In the genomic region with DNA sequence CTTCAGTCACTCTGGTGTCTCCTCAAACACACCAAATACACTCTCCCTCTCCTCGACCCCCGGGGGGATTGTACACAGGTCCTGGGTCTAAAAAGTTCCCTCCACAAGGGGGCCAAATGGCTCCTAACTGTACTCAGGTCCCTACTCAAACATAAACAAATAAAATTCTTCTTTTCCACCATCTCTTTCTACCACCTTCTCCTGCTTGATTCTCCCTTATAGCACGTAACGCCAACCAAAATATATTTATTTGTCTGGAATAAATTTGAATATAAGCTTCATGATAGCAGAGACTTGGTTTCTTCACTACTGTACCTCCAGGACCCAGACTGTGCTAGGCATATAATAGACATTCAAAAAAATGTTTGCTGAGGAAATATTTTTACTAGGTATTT, we compare ENCODE assay signal across 13 cellular contexts. TPM values are rescaled to one million over a fixed set of nuclear protein-coding genes. Genes with fewer than 3 reads are reported as not detected.
DNase-seq lines count a peak whose midpoint lies in the region; ATAC-seq, FAIRE-seq and TF ChIP-seq lines count a peak whose summit lies in the region.
"Had no signal": no experiment of that assay in that cellular context is flagged by ENCODE, and none has a peak within 500 bp of the region (broad histone marks: within the 10 kb centered on the region; RNA-seq: fewer than 3 reads in every experiment).

No MANE protein-coding gene starts in this region.

- no peak for TF ChIP-seq EP300 in GM12878 (IDR thresholded peaks at IDR 0.05; ENCODE audit: borderline replicate concordance in 1 of 2, control insufficient read depth in 1 of 2, low read depth in 2 of 2, low read length in 2 of 2)

- CTCF ChIA-PET in GM12878 (lab: Yijun Ruan, JAX) = interaction anchor here (0.6 to 1.5 kb wide), 13 partner anchors 10 to 84 kb away, joined by 3 to 6 read pairs (median 3); no protein-coding TSS in a partner anchor

- H3K27me3 ChIP-seq in GM12878 (replicated peaks in 1 of 2; ENCODE audit: control insufficient read depth in 2 of 2, insufficient read depth in 2 of 2, low read length in 1 of 2) = no peaks in the 10 kb centered on the region
- H3K27me3 ChIP-seq: esophagus squamous epithelium had no signal

- DNase-seq in GM12878 (ENCODE audit: low read depth, low spot score) (no peak), medulla oblongata (ENCODE audit: extremely low spot score) (no peak), sciatic nerve (ENCODE audit: low spot score) (no peak)
- DNase-seq: activated CD8-positive, alpha-beta T cell treated with anti-CD3 and anti-CD28 coated beads for 36 hours; CD8-positive, alpha-beta memory T cell; esophagus squamous epithelium; GM23248; MM.1S had no signal

- no peak for TF ChIP-seq POLR2A in GM12878 (IDR thresholded peaks at IDR 0.05; ENCODE audit: low read depth, low read length)

- H3K4me1 ChIP-seq in GM12878 (ENCODE audit: control insufficient read depth, insufficient read depth, low read length) = peaks cover 12% of the 10 kb centered on the region

- in situ Hi-C loops in GM12878 (cut with MboI) = no loop called here

- ATAC-seq in GM19452 (IDR thresholded peaks at IDR 0.05; ENCODE audit: unreplicated experiment) (peak; percentile 49), HG03066 (IDR thresholded peaks at IDR 0.05; ENCODE audit: low read depth, unreplicated experiment) (peak; percentile 39), GM12878 (peak; percentile 78), HG03108 (IDR thresholded peaks at IDR 0.05; ENCODE audit: unreplicated experiment) (no peak), sciatic nerve (no peak), GM19397 (IDR thresholded peaks at IDR 0.05; ENCODE audit: unreplicated experiment) (no peak)
- ATAC-seq: activated CD8-positive, alpha-beta T cell treated with anti-CD3 and anti-CD28 coated beads for 36 hours had no signal

- H4K20me1 ChIP-seq in GM12878 (ENCODE audit: control insufficient read depth, insufficient read depth) = no peaks in the 10 kb centered on the region

- RAD21 ChIA-PET in GM12878 (lab: Charles Lee; ENCODE audit: unreplicated experiment) = interaction anchor here (0.6 to 2.7 kb wide), 9 partner anchors 12 to 683 kb away, joined by 3 to 22 read pairs (median 4); partner anchors contain the start of gene ZNF608

- H3K9me3 ChIP-seq in GM12878 (replicated peaks; ENCODE audit: control insufficient read depth, insufficient read depth, low read length) = no peaks in the 10 kb centered on the region; the same call in 2 of the 3 replicates
- H3K9me3 ChIP-seq: esophagus squamous epithelium had no signal

- H3K27ac ChIP-seq in GM12878 (ENCODE audit: control insufficient read depth, insufficient read depth) = peak overlapping the region; percentile 73
- H3K27ac ChIP-seq: esophagus squamous epithelium, GM23248 had no signal

- intact Hi-C loops in GM12878 (cut with micrococcal nuclease; ENCODE audit: unreplicated experiment) = loop anchor here (2.0 to 5.0 kb wide), 3 partner anchors 18 to 273 kb away; no protein-coding TSS in a partner anchor
- intact Hi-C loops in sciatic nerve (cut with DNase I) = no loop called here

- BruUV-seq in GM12878 (replicated peaks; lab: Mats Ljungman, UMichigan) = no TSS peak

- FAIRE-seq in GM12878 (lab: Jason Lieb, UNC) = no peak

- H2AFZ ChIP-seq in GM12878 (ENCODE audit: control insufficient read depth, low read depth, low read length) = peak overlapping the region; percentile 42
- H2AFZ ChIP-seq: GM23248 had no signal

- H3K4me3 ChIP-seq in GM08714 (ENCODE audit: low read length) = peak overlapping the region; percentile 28; the same call in 1 of the 2 replicates
- peak overlapping the region; percentile 46; the same call in 1 of the 2 replicates for H3K4me3 ChIP-seq in GM12878
- H3K4me3 ChIP-seq: esophagus squamous epithelium, GM23248 had no signal

- H3K36me3 ChIP-seq in GM12878 (ENCODE audit: control insufficient read depth in 2 of 2, insufficient read depth in 2 of 2, low read length in 1 of 2) = no peaks in the 10 kb centered on the region
- H3K36me3 ChIP-seq: esophagus squamous epithelium had no signal

- peaks cover 57% of the 10 kb centered on the region for H3K79me2 ChIP-seq in GM12878 (ENCODE audit: control insufficient read depth, insufficient read depth, low read length)

- H3K9ac ChIP-seq in GM12878 (ENCODE audit: control insufficient read depth, insufficient read depth, low read length) = peak overlapping the region; percentile 67
- H3K9ac ChIP-seq: GM23248 had no signal

- TF ChIP-seq RAD21 in GM12878 (IDR thresholded peaks at IDR 0.05; ENCODE audit: insufficient read depth, low read depth, low read length) = peak; percentile 43

- POLR2A ChIA-PET in GM12878 (lab: Charles Lee) = interaction anchor here (0.6 to 1.0 kb wide), 4 partner anchors 11 to 205 kb away, joined by 3 to 5 read pairs (median 4); no protein-coding TSS in a partner anchor

- H3K4me2 ChIP-seq in GM12878 (ENCODE audit: control insufficient read depth, insufficient read depth) = peak overlapping the region; percentile 12; the same call in 1 of the 2 replicates

- TF ChIP-seq CTCF in GM12878 (IDR thresholded peaks at IDR 0.05 in 2 of 3, conservative IDR thresholded peaks at IDR 0.05 in 1 of 3; ENCODE audit: control insufficient read depth in 2 of 3, extremely low read depth in 1 of 3, insufficient read depth in 1 of 3, low read depth in 3 of 3, low read length in 3 of 3) = peak; percentile 32 to 44 (median 33); a peak in 5 of 6 replicates

- 22% methylated on average over 4 of the region's 4 CpGs for WGBS in GM12878 (ENCODE audit: insufficient coverage, insufficient replicate concordance, low lambda C conversion rate, missing lambda C conversion rate)

- SMC1A ChIA-PET in GM12878 (lab: Charles Lee; ENCODE audit: uncharacterized antibody, unreplicated experiment) = interaction anchor here (0.6 to 2.4 kb wide), 17 partner anchors 10 to 417 kb away, joined by 3 to 12 read pairs (median 5); no protein-coding TSS in a partner anchor

TF ChIP-seq in GM12878, 131 proteins besides CTCF, POLR2A, EP300 and RAD21 (continues in another document):
- TF ChIP-seq MYB (IDR thresholded peaks at IDR 0.05; ENCODE audit: borderline replicate concordance, low read depth, low read length) (no peak), ZNF384 (IDR thresholded peaks at IDR 0.05; ENCODE audit: borderline replicate concordance, low read depth, low read length) (no peak), MTA2 (IDR thresholded peaks at IDR 0.05; ENCODE audit: low read depth) (peak; percentile 25; the same call in 1 of the 2 replicates), RFX5 (IDR thresholded peaks at IDR 0.05; ENCODE audit: low read depth, low read length) (no peak), RAD51 (IDR thresholded peaks at IDR 0.05) (peak; percentile 72), RBBP5 (conservative IDR thresholded peaks at IDR 0.05) (no peak)
- TF ChIP-seq, protein P1, sequence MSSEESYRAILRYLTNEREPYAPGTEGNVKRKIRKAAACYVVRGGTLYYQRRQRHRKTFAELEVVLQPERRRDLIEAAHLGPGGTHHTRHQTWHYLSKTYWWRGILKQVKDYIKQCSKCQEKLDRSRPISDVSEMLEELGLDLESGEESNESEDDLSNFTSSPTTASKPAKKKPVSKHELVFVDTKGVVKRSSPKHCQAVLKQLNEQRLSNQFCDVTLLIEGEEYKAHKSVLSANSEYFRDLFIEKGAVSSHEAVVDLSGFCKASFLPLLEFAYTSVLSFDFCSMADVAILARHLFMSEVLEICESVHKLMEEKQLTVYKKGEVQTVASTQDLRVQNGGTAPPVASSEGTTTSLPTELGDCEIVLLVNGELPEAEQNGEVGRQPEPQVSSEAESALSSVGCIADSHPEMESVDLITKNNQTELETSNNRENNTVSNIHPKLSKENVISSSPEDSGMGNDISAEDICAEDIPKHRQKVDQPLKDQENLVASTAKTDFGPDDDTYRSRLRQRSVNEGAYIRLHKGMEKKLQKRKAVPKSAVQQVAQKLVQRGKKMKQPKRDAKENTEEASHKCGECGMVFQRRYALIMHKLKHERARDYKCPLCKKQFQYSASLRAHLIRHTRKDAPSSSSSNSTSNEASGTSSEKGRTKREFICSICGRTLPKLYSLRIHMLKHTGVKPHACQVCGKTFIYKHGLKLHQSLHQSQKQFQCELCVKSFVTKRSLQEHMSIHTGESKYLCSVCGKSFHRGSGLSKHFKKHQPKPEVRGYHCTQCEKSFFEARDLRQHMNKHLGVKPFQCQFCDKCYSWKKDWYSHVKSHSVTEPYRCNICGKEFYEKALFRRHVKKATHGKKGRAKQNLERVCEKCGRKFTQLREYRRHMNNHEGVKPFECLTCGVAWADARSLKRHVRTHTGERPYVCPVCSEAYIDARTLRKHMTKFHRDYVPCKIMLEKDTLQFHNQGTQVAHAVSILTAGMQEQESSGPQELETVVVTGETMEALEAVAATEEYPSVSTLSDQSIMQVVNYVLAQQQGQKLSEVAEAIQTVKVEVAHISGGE (CRISPR knock-in tag; IDR thresholded peaks at IDR 0.05) = no peak

RNA-seq across cellular contexts. Expression of gene ZNF608, which starts 21.4 kb away (rescaled TPM):
- total RNA-seq in GM12878 (2013; cell fraction: nucleolus; rRNA removed) = 55.7 and 55.8 TPM in 2 replicates
- 0.73 and 0.76 TPM in 2 replicates for total RNA-seq in GM12878 (2014; rRNA removed)
- total RNA-seq in GM12878 (2014; rRNA removed; fragmentation: Illumina TruSeq; extraction: Trizol) = 0.63 and 1.1 TPM in 2 replicates
- 0.77 and 0.87 TPM in 2 replicates for total RNA-seq in GM12878 (2021)
- polyA plus RNA-seq in GM12878 (2011; ENCODE audit: low read depth) = 8.3 TPM
- 6.7 and 7.2 TPM in 2 replicates for polyA plus RNA-seq in GM12878 (2011; rRNA removed)
- 4.0 and 4.2 TPM in 2 replicates for polyA plus RNA-seq in GM12878 (2011; cell fraction: cytosol; rRNA removed)
- 7.8 and 8.9 TPM in 2 replicates for polyA plus RNA-seq in GM12878 (2011; cell fraction: nucleus; rRNA removed)
- 12.2 and 14.9 TPM in 2 replicates for polyA plus RNA-seq in GM12878 (2012)
- 0.62 and 0.84 TPM in 2 replicates for polyA plus RNA-seq in GM12878 (2014; fragmentation: Illumina TruSeq; extraction: Trizol)
- polyA plus RNA-seq in GM12878 (2014; fragmentation: Nextera tagmentation; extraction: Ambion mirVana) = under 1 TPM; 0.19 to 0.31 TPM
- 0.60 and 0.65 TPM in 2 replicates for polyA plus RNA-seq in GM12878 (2014; rRNA removed)
- polyA plus RNA-seq in GM12878 (2016; fragmentation: Nextera tagmentation; extraction: Ambion mirVana) = under 1 TPM; 0.23 to 0.37 TPM
- 7.8 and 10.2 TPM in 2 replicates for polyA minus RNA-seq in GM12878 (2011; rRNA and poly(A)+ RNA removed)
- 4.9 and 5.3 TPM in 2 replicates for polyA minus RNA-seq in GM12878 (2011; cell fraction: cytosol; rRNA and poly(A)+ RNA removed)
- 7.6 and 11.6 TPM in 2 replicates for polyA minus RNA-seq in GM12878 (2011; cell fraction: nucleus; rRNA and poly(A)+ RNA removed)
- total RNA-seq in sciatic nerve = 32.9 TPM
- total RNA-seq: activated CD8-positive, alpha-beta T cell treated with anti-CD3 and anti-CD28 coated beads for 36 hours; CD8-positive, alpha-beta memory T cell had no signal
- polyA plus RNA-seq: CD8-positive, alpha-beta memory T cell had no signal

Comparison
In these comparisons a context has a peak if more than half of its experiments do, and no peak if none do; other contexts are left out.
1. ATAC-seq: peak in GM19452 (single experiment), HG03066 (single experiment) and GM12878 (single experiment); none in HG03108 (single experiment), sciatic nerve (single experiment) and GM19397 (single experiment).